ENCODE assay signal across 19 cellular contexts in the genomic region with DNA sequence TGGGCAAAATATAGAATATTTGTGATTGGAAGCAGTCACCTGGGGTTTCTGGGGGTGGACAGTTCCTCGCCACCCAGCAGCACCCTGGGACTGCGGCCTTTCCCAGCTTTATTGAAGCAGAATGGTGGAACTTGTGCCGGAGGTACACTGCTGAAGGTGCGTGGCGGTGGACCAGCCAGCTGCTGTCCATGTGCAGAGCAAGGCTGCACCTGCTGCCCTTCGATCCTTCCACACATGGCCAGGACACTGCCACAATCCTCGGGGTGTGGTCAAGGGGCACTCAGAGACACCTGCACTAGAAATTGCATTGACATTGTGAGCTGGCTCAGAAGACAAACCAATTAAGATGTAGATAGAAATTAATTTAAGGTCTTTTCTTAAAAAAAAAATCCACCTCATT. TPM values are rescaled to one million over a fixed set of nuclear protein-coding genes. Genes with fewer than 3 reads are reported as not detected.
DNase-seq lines count a peak whose midpoint lies in the region; ATAC-seq and TF ChIP-seq lines count a peak whose summit lies in the region.
"Had no signal": no experiment of that assay in that cellular context is flagged by ENCODE, and none has a peak within 500 bp of the region (broad histone marks: within the 10 kb centered on the region; RNA-seq: fewer than 3 reads in every experiment).

No MANE protein-coding gene starts in this region.

- no peak overlapping the region for H3K4me2 ChIP-seq in mammary epithelial cell (ENCODE audit: insufficient read depth, low read depth, low read length)
- H3K4me2 ChIP-seq: GM23338, KMS-11 had no signal

- WGBS in mammary epithelial cell (ENCODE audit: low coverage, missing lambda C conversion rate) = 97% methylated on average over 7 of the region's 7 CpGs

- DNase-seq in mammary epithelial cell (no peak), MCF 10A (ENCODE audit: unreplicated experiment) (no peak), NCI-H146 (lab: John Stamatoyannopoulos, UW) (peak; percentile 88), SHP77 treated with DMSO at 0.1 percent for 48 hours (lab: John Stamatoyannopoulos, UW) (peak; percentile 67), T-helper 17 cell (no peak), A172 (ENCODE audit: low spot score) (no peak), mucosa of gallbladder (ENCODE audit: low spot score) (no peak)
- DNase-seq: CD4-positive, CD25-positive, alpha-beta regulatory T cell; COR-L47; DMS 273 treated with DMSO at 0.1 percent for 48 hours; MV-4-11; NCI-H187; NCI-H446; NCI-H526 treated with DMSO at 0.1 percent for 48 hours had no signal

- H4K20me1 ChIP-seq in mammary epithelial cell (ENCODE audit: insufficient read depth, low read length) = no peaks in the 10 kb centered on the region

- in situ Hi-C loops in mammary epithelial cell (cut with MboI; ENCODE audit: low sequenced_read_pairs in 2 of 2) = no loop called here

- H3K27ac ChIP-seq in mammary epithelial cell (ENCODE audit: insufficient read depth, low read depth, low read length) = no peak overlapping the region
- H3K27ac ChIP-seq: KMS-11, Peyer's patch had no signal

- H3K4me1 Mint-ChIP-seq in MCF 10A (ENCODE audit: insufficient read depth, unreplicated experiment) (no peaks in the 10 kb centered on the region), T-helper 17 cell (peaks cover 22% of the 10 kb centered on the region)

- H3K27me3 Mint-ChIP-seq in MCF 10A (ENCODE audit: insufficient read depth, unreplicated experiment) (no peaks in the 10 kb centered on the region), T-helper 17 cell (no peaks in the 10 kb centered on the region)
- H3K27me3 Mint-ChIP-seq: CD4-positive, CD25-positive, alpha-beta regulatory T cell had no signal

- H3K4me3 Mint-ChIP-seq in MCF 10A (ENCODE audit: unreplicated experiment) (no peak overlapping the region), T-helper 17 cell (no peak overlapping the region)
- H3K4me3 Mint-ChIP-seq: CD4-positive, CD25-positive, alpha-beta regulatory T cell; GM23338; T-helper 1 cell treated with Interleukin-12 subunit alpha and Interleukin-12 subunit beta and Interleukin-4 antibody, amounts not matched to agents 30 μg/mL and 1 μg/mL, for 36 hours had no signal

- no peak for ATAC-seq in T-helper 17 cell
- ATAC-seq: GM23338 had no signal

- H3K79me2 ChIP-seq in mammary epithelial cell (ENCODE audit: insufficient read depth, low read length) = no peaks in the 10 kb centered on the region

- TSS peak; percentile 28 for BruUV-seq in mammary epithelial cell (replicated peaks; lab: Mats Ljungman, UMichigan)
- BruUV-seq in MCF 10A (replicated peaks; lab: Mats Ljungman, UMichigan) = no TSS peak

- no peak overlapping the region for H3K27ac Mint-ChIP-seq in MCF 10A (ENCODE audit: low read depth, unreplicated experiment)
- no peak overlapping the region for H3K27ac Mint-ChIP-seq in T-helper 17 cell
- H3K27ac Mint-ChIP-seq: GM23338; T-helper 1 cell treated with Interleukin-12 subunit alpha and Interleukin-12 subunit beta and Interleukin-4 antibody, amounts not matched to agents 30 μg/mL and 1 μg/mL, for 36 hours had no signal

- POLR2A ChIA-PET in MCF 10A (lab: Yijun Ruan, JAX) = no interaction called here

- no peak overlapping the region for H3K9ac ChIP-seq in mammary epithelial cell (ENCODE audit: insufficient read depth, low read length)
- H3K9ac ChIP-seq: KMS-11 had no signal

- H3K9me3 ChIP-seq in mammary epithelial cell (replicated peaks; ENCODE audit: insufficient read depth, low read length) = no peaks in the 10 kb centered on the region
- H3K9me3 ChIP-seq in T-helper 17 cell (ENCODE audit: control insufficient read depth, low read length, poor library complexity, severe bottlenecking) = no peaks in the 10 kb centered on the region
- H3K9me3 ChIP-seq: HAP-1, Peyer's patch had no signal

- H3K36me3 Mint-ChIP-seq in MCF 10A (ENCODE audit: insufficient read depth, unreplicated experiment) = peaks cover 32% of the 10 kb centered on the region
- H3K36me3 Mint-ChIP-seq in T-helper 17 cell (ENCODE audit: low read depth) = peaks cover 3% of the 10 kb centered on the region

- H3K27me3 ChIP-seq in mammary epithelial cell (ENCODE audit: insufficient read depth, low read length) = no peaks in the 10 kb centered on the region
- H3K27me3 ChIP-seq: Peyer's patch had no signal

- peaks cover 2% of the 10 kb centered on the region for H3K4me1 ChIP-seq in mammary epithelial cell (ENCODE audit: insufficient read depth, low read length)

- no peak overlapping the region for H2AFZ ChIP-seq in mammary epithelial cell (ENCODE audit: low read depth, low read length)
- H2AFZ ChIP-seq: GM23338 had no signal

- intact Hi-C loops in mammary epithelial cell (cut with micrococcal nuclease) (no loop called here), MCF 10A (cut with micrococcal nuclease) (no loop called here)

- CTCF ChIA-PET in mammary epithelial cell (lab: Charles Lee; ENCODE audit: low non-redundant PET) = no interaction called here
- CTCF ChIA-PET in MCF 10A (lab: Yijun Ruan, JAX) = interaction anchor here (1.1 to 1.8 kb wide), 3 partner anchors 11 to 18 kb away, joined by 3 to 5 read pairs (median 4); no protein-coding TSS in a partner anchor

- no peaks in the 10 kb centered on the region for H3K9me3 Mint-ChIP-seq in MCF 10A (ENCODE audit: unreplicated experiment)
- H3K9me3 Mint-ChIP-seq: CD4-positive, CD25-positive, alpha-beta regulatory T cell; GM23338; T-helper 1 cell treated with Interleukin-12 subunit alpha and Interleukin-12 subunit beta and Interleukin-4 antibody, amounts not matched to agents 30 μg/mL and 1 μg/mL, for 36 hours had no signal

- TF ChIP-seq CTCF in mammary epithelial cell (conservative IDR thresholded peaks at IDR 0.05 in 1 of 2, IDR thresholded peaks at IDR 0.05 in 1 of 2; ENCODE audit: extremely low read depth in 1 of 2, insufficient read depth in 1 of 2, low read depth in 1 of 2, low read length in 2 of 2) (no peak), MCF 10A (IDR thresholded peaks at IDR 0.05; ENCODE audit: unreplicated experiment) (no peak)

- dilution Hi-C loops in mammary epithelial cell (cut with HindIII; ENCODE audit: low sequenced_read_pairs) = no loop called here

- H3K36me3 ChIP-seq in mammary epithelial cell (ENCODE audit: insufficient read depth, low read length) = peaks cover 1% of the 10 kb centered on the region

- no peak overlapping the region for H3K4me3 ChIP-seq in mammary epithelial cell (replicated peaks in 1 of 3; ENCODE audit: insufficient read depth in 1 of 3, low read depth in 2 of 3, low read length in 3 of 3)
- H3K4me3 ChIP-seq: GM23338, HAP-1, Peyer's patch had no signal

RNA-seq across cellular contexts. Expression of a gene that starts 11.4 kb away (rescaled TPM):
- total RNA-seq in mammary epithelial cell (100 to 1,000 TPM; 131 to 411 TPM), MCF 10A (2022) (139 and 201 TPM in 2 replicates), T-helper 17 cell (100 to 1,000 TPM; 109 to 122 TPM), mucosa of gallbladder (406 TPM)
- 344 TPM for polyA plus RNA-seq in mammary epithelial cell
- polyA minus RNA-seq in mammary epithelial cell = 965 TPM
- 179 and 185 TPM in 2 replicates for total RNA-seq in A172 (2014; rRNA removed; shearing (Covaris generic))

RNA-seq across cellular contexts. Expression of a gene that starts 50.7 kb away (rescaled TPM):
- total RNA-seq in mammary epithelial cell (10 to 100 TPM in 1 of 2 donors, 1 to 10 TPM in 1; 5.2 to 17.2 TPM), MCF 10A (2022) (11.1 and 24.4 TPM in 2 replicates), T-helper 17 cell (1 to 10 TPM; 5.9 to 6.2 TPM), mucosa of gallbladder (5.7 TPM)
- 20.1 TPM for polyA plus RNA-seq in mammary epithelial cell
- polyA minus RNA-seq in mammary epithelial cell = 21.2 TPM
- 30.8 and 42.1 TPM in 2 replicates for total RNA-seq in A172 (2014; rRNA removed; shearing (Covaris generic))

Comparison
In these comparisons a context has a peak if more than half of its experiments do, and no peak if none do; other contexts are left out.
1. DNase-seq: peak in NCI-H146 (single experiment) and SHP77 treated with DMSO at 0.1 percent for 48 hours (single experiment); none in mammary epithelial cell (single experiment), MCF 10A (single experiment), T-helper 17 cell (0 of 3), A172 (single experiment) and mucosa of gallbladder (single experiment).